ENCODE assay signal across 18 cellular contexts in the genomic region with DNA sequence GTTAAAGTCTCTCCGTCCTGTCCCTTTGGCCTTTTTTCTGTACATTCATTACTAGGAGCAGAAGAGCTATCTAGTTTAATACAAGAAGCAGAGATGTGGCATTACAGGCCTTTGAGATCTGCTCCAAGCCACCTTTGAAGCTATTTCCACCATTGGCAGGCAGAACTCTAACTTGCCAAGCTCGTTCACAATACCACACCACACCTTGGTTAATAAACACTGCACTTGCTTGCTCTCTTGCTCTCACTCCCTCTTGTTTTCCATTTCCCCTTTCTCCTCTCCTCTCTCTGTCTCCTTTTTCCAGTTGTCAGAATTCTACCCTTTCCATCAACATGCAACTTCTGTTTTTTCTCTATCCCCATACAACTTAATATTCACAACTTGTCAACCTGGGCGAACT. TPM values are rescaled to one million over a fixed set of nuclear protein-coding genes. Genes with fewer than 3 reads are reported as not detected.
DNase-seq lines count a peak whose midpoint lies in the region; ATAC-seq and TF ChIP-seq lines count a peak whose summit lies in the region.
"Had no signal": no experiment of that assay in that cellular context is flagged by ENCODE, and none has a peak within 500 bp of the region (broad histone marks: within the 10 kb centered on the region; RNA-seq: fewer than 3 reads in every experiment).

No MANE protein-coding gene starts in this region.

- H3K4me3 ChIP-seq in colonic mucosa (no peak overlapping the region), left lung (no peak overlapping the region), transverse colon (no peak overlapping the region), HAP-1 (no peak overlapping the region)
- H3K4me3 ChIP-seq: GM23248 had no signal

- in situ Hi-C loops in transverse colon (cut with MboI; ENCODE audit: low pct_ligation_motif_present in 1 of 4, low pct_unique_long_range_greater_than_20kb in 1 of 4, low sequenced_read_pairs in 3 of 4), result no loop called here
- in situ Hi-C loops in HAP-1 (cut with MboI; ENCODE audit: low sequenced_read_pairs), result no loop called here

- WGBS in transverse colon (ENCODE audit: low coverage in 1 of 2), 2 donors, result 56 to 63% methylated on average over 3 of the region's 3 CpGs

- TF ChIP-seq EP300 in transverse colon (IDR thresholded peaks at IDR 0.05; ENCODE audit: low read depth), result no peak

- intact Hi-C loops in colonic mucosa (cut with DNase I) (no loop called here), left lung (cut with DNase I) (no loop called here), transverse colon (cut with DNase I; ENCODE audit: low total_unique reads) (no loop called here)

- no peak for TF ChIP-seq CTCF in colonic mucosa (IDR thresholded peaks at IDR 0.05)
- no peak for TF ChIP-seq CTCF in left lung (IDR thresholded peaks at IDR 0.05)
- TF ChIP-seq CTCF in mesothelial cell of epicardium (IDR thresholded peaks at IDR 0.05; ENCODE audit: unreplicated experiment), result no peak
- TF ChIP-seq CTCF in transverse colon (IDR thresholded peaks at IDR 0.05), result no peak

- no peaks in the 10 kb centered on the region for H3K36me3 Mint-ChIP-seq in mesothelial cell of epicardium

- H3K27ac Mint-ChIP-seq in mesothelial cell of epicardium, result peak overlapping the region; percentile 17
- H3K27ac Mint-ChIP-seq: CD4-positive, alpha-beta T cell had no signal

- H3K9me3 ChIP-seq in colonic mucosa, result no peaks in the 10 kb centered on the region
- no peaks in the 10 kb centered on the region for H3K9me3 ChIP-seq in left lung
- no peaks in the 10 kb centered on the region for H3K9me3 ChIP-seq in transverse colon
- no peaks in the 10 kb centered on the region for H3K9me3 ChIP-seq in HAP-1
- H3K9me3 ChIP-seq: BE2C, Caco-2 had no signal

- no peaks in the 10 kb centered on the region for H3K4me1 ChIP-seq in colonic mucosa
- H3K4me1 ChIP-seq in left lung, result no peaks in the 10 kb centered on the region
- peaks cover 0 to 16% (median 6%) of the 10 kb centered on the region in 4 donors for H3K4me1 ChIP-seq in transverse colon
- H3K4me1 ChIP-seq in HAP-1, result no peaks in the 10 kb centered on the region
- H3K4me1 ChIP-seq: BE2C, Caco-2 had no signal

- TF ChIP-seq POLR2A in transverse colon (IDR thresholded peaks at IDR 0.05), result no peak

- H3K27me3 ChIP-seq in colonic mucosa (no peaks in the 10 kb centered on the region), left lung (no peaks in the 10 kb centered on the region), transverse colon (no peaks in the 10 kb centered on the region), HAP-1 (ENCODE audit: low read depth) (0 out of 2 replicates have a peak, but pooled peaks cover 2% of the 10 kb centered on the region)

- H3K36me3 ChIP-seq in colonic mucosa (no peaks in the 10 kb centered on the region), left lung (no peaks in the 10 kb centered on the region), transverse colon (no peaks in the 10 kb centered on the region), HAP-1 (replicated peaks) (no peaks in the 10 kb centered on the region)
- H3K36me3 ChIP-seq: BE2C had no signal

- no peaks in the 10 kb centered on the region for H3K27me3 Mint-ChIP-seq in mesothelial cell of epicardium (ENCODE audit: low read depth)
- H3K27me3 Mint-ChIP-seq: CD4-positive, alpha-beta T cell had no signal

- ATAC-seq in left lung (peak; percentile 60), GM19324 (IDR thresholded peaks at IDR 0.05; ENCODE audit: low FRiP score, unreplicated experiment) (no peak), GM21367 (IDR thresholded peaks at IDR 0.05; ENCODE audit: unreplicated experiment) (no peak), HG02571 (IDR thresholded peaks at IDR 0.05; ENCODE audit: unreplicated experiment) (no peak)

- H3K9ac ChIP-seq in colonic mucosa (ENCODE audit: low read depth in 2 of 2, low read length in 2 of 2), result peak overlapping the region in 1 of 2 donors; percentile 13
- H3K9ac ChIP-seq: GM23248, KMS-11 had no signal

- no peak overlapping the region for H3K4me3 Mint-ChIP-seq in mesothelial cell of epicardium
- H3K4me3 Mint-ChIP-seq: CD4-positive, alpha-beta T cell had no signal

- peak; percentile 29 for DNase-seq in colonic mucosa
- no peak for DNase-seq in left lung
- no peak for DNase-seq in mesothelial cell of epicardium (ENCODE audit: low spot score in 2 of 2, unreplicated experiment in 2 of 2)
- peak; percentile 18 for DNase-seq in transverse colon
- no peak for DNase-seq in HAP-1 (ENCODE audit: low spot score in 2 of 2)
- DNase-seq: ACHN; BE2C; C1 segment of cervical spinal cord; Caco-2; CD4-positive, alpha-beta T cell; GF-D8; GM23248; HCEC 1CT had no signal

- H3K27ac ChIP-seq in colonic mucosa, result no peak overlapping the region
- H3K27ac ChIP-seq in left lung, result no peak overlapping the region
- peak overlapping the region; percentile 31 to 61 (median 42) for H3K27ac ChIP-seq in transverse colon
- H3K27ac ChIP-seq: GM23248, KMS-11 had no signal

- peaks cover 53% of the 10 kb centered on the region for H3K4me1 Mint-ChIP-seq in mesothelial cell of epicardium

- no peaks in the 10 kb centered on the region for H3K9me3 Mint-ChIP-seq in mesothelial cell of epicardium
- H3K9me3 Mint-ChIP-seq: CD4-positive, alpha-beta T cell had no signal

RNA-seq across cellular contexts. Expression of gene SELE, which starts 7.0 kb away (rescaled TPM):
- total RNA-seq in colonic mucosa (1 to 10 TPM in 1 of 2 donors, under 1 TPM in 1; 0.20 to 4.0 TPM), left lung (1 to 10 TPM; 2.5 to 3.4 TPM), mesothelial cell of epicardium (1.3 to 2.4 TPM (median 1.9 TPM) in 3 replicates), transverse colon (under 1 TPM in 2 of 4 donors, not detected in 2; 0.14 to 0.16 TPM)
- total RNA-seq: Caco-2; CD4-positive, alpha-beta T cell; GM23248; H4 had no signal

RNA-seq across cellular contexts. Expression of gene SELL, which starts 15.4 kb away (rescaled TPM):
- total RNA-seq in colonic mucosa, result 1 to 10 TPM; 1.5 to 2.2 TPM
- total RNA-seq in left lung, result 10 to 100 TPM; 10.2 to 59.2 TPM
- 1.4 to 2.5 TPM (median 2.4 TPM) in 3 replicates for total RNA-seq in mesothelial cell of epicardium
- total RNA-seq in transverse colon, result 1 to 10 TPM in 2 of 4 donors, under 1 TPM in 1, not detected in 1; 0.55 to 6.4 (median 2.9) TPM
- total RNA-seq: Caco-2, GM23248 had no signal

Comparison
In these comparisons a context has a peak if more than half of its experiments do, and no peak if none do; other contexts are left out.
1. DNase-seq: peak in colonic mucosa (single experiment) and transverse colon (single experiment); none in left lung (0 of 2), mesothelial cell of epicardium (0 of 2) and HAP-1 (0 of 2).
2. H3K27ac ChIP-seq: peak in transverse colon (4 of 4); none in colonic mucosa (single experiment) and left lung (0 of 2).